In genomic region chr14:62792578-62792977, GRCh38 we compare ENCODE assay signal across 33 cellular contexts.
"Had no signal": no experiment of that assay in that cellular context is flagged by ENCODE, and none has a peak within 500 bp of the region (broad histone marks: within the 10 kb centered on the region; RNA-seq: fewer than 3 reads in every experiment).

No MANE protein-coding gene starts in this region.

- H3K4me1 ChIP-seq: adrenal gland, ascending aorta, body of pancreas, breast epithelium had no signal

- DNase-seq: activated effector memory CD4-positive, alpha-beta T cell treated with anti-CD3 and anti-CD28 coated beads, Interleukin-2, amount 50 U/mL, for 16 hours; activated effector memory CD4-positive, alpha-beta T cell treated with Interleukin-2 at 50 U/mL for 16 hours; activated gamma-delta T cell; activated gamma-delta T cell treated with Interleukin-2 at 50 U/mL for 16 hours; activated naive CD4-positive, alpha-beta T cell; activated naive CD4-positive, alpha-beta T cell treated with anti-CD3 and anti-CD28 coated beads for 36 hours; activated naive CD4-positive, alpha-beta T cell treated with anti-CD3 and anti-CD28 coated beads, Interleukin-2, amount 10 ng/mL, durations not matched to agents 7 days and 5 days; activated naive CD4-positive, alpha-beta T cell treated with anti-CD3 and anti-CD28 coated beads, Interleukin-2, amount 50 U/mL, for 16 hours; activated naive CD4-positive, alpha-beta T cell treated with Interleukin-2 at 50 U/mL for 16 hours; activated naive CD8-positive, alpha-beta T cell treated with anti-CD3 and anti-CD28 coated beads for 36 hours; activated naive CD8-positive, alpha-beta T cell treated with anti-CD3 and anti-CD28 coated beads, Interleukin-2, amount 10 ng/mL, durations not matched to agents 7 days and 5 days; activated naive CD8-positive, alpha-beta T cell treated with anti-CD3 and anti-CD28 coated beads, Interleukin-2, amount 50 U/mL, for 24 hours; activated T-cell treated with anti-CD3 and anti-CD28 coated beads, Interleukin-2, amount 50 U/mL, for 4 hours; activated T-cell treated with anti-CD3 and anti-CD28 coated beads, Interleukin-2, amount 50 U/mL, for 48 hours; activated T-cell treated with anti-CD3 and anti-CD28 coated beads, Interleukin-2, amount 50 U/mL, for 72 hours; adrenal gland; amniotic stem cell; amygdala; anterior cingulate cortex; aorta; body of pancreas; brain microvascular endothelial cell; caudate nucleus; central memory CD4-positive, alpha-beta T cell; cerebellar nuclear complex had no signal

- ATAC-seq: activated naive CD4-positive, alpha-beta T cell treated with anti-CD3 and anti-CD28 coated beads, Interleukin-2, amount 50 U/mL, for 72 hours; activated naive CD8-positive, alpha-beta T cell treated with anti-CD3 and anti-CD28 coated beads, Interleukin-2, amount 50 U/mL, for 24 hours; activated T-cell treated with anti-CD3 and anti-CD28 coated beads, Interleukin-2, amount 50 U/mL, for 4 hours; activated T-cell treated with anti-CD3 and anti-CD28 coated beads, Interleukin-2, amount 50 U/mL, for 72 hours; activated T-helper 17 cell treated with anti-CD3 and anti-CD28 coated beads, Interleukin-2, amount 50 U/mL, for 72 hours; body of pancreas had no signal

- H3K27ac ChIP-seq: adrenal gland, ascending aorta, body of pancreas, brain microvascular endothelial cell, breast epithelium, cardiac muscle cell had no signal

- H3K36me3 ChIP-seq: adrenal gland, ascending aorta, brain microvascular endothelial cell, breast epithelium, cardiac muscle cell had no signal

- H3K27me3 ChIP-seq: adrenal gland, ascending aorta, body of pancreas, brain microvascular endothelial cell, breast epithelium, cardiac muscle cell had no signal

- H3K4me3 ChIP-seq: adrenal gland, ascending aorta, body of pancreas, breast epithelium, cardiac muscle cell had no signal

- FAIRE-seq: astrocyte, bronchial epithelial cell, colon had no signal

- H3K9me3 ChIP-seq: adrenal gland, ascending aorta, body of pancreas, breast epithelium had no signal
